ENCODE assay signal across 33 cellular contexts in the genomic region with DNA sequence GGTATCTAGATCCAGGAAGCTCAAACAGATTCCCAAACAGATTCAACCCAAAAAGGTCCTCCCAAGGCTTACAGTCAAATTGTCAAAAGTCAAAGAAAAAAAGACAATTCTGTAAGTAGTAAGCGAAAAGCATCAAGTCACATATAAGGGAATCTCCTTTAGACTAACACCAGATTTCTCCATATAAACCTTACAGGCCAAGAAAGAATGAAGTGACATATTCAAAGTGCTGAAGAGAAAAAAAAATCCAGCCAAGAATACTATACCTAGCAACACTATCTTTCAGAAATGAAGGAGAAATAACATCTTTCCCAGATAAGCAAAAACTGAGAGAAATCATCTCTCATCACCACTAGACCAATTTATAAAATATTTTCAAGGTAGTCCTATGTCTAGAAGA.
DNase-seq lines count a peak whose midpoint lies in the region; ATAC-seq, FAIRE-seq and TF ChIP-seq lines count a peak whose summit lies in the region.
"Had no signal": no experiment of that assay in that cellular context is flagged by ENCODE, and none has a peak within 500 bp of the region (broad histone marks: within the 10 kb centered on the region; RNA-seq: fewer than 3 reads in every experiment).

No MANE protein-coding gene starts in this region.

- H2AFZ ChIP-seq in HCT116 (ENCODE audit: low read depth, low read length, poor library complexity, severe bottlenecking) (no peak overlapping the region), K562 (ENCODE audit: low read depth, low read length) (no peak overlapping the region)

- H3K36me3 ChIP-seq in HCT116 (ENCODE audit: control insufficient read depth in 1 of 2, insufficient read depth in 2 of 2, low read length in 2 of 2) (no peaks in the 10 kb centered on the region), HEK293 (ENCODE audit: control insufficient read depth in 2 of 2, insufficient read depth in 1 of 2, low read length in 2 of 2) (no peaks in the 10 kb centered on the region), K562 (ENCODE audit: control insufficient read depth, insufficient read depth, low read length) (no peaks in the 10 kb centered on the region), adrenal gland (replicated peaks in 1 of 2) (no peaks in the 10 kb centered on the region)
- H3K36me3 ChIP-seq: BE2C; BLaER1; BLaER1 treated with 17β-estradiol and CSF1 and Interleukin-3, amounts not matched to agents 10 nM and 100 nM had no signal

- intact Hi-C loops in HCT116 (cut with micrococcal nuclease), result no loop called here
- intact Hi-C loops in K562 (cut with micrococcal nuclease), result no loop called here
- intact Hi-C loops in adrenal gland (cut with DNase I), result no loop called here

- H3K4me3 ChIP-seq in HCT116 (replicated peaks in 1 of 2; ENCODE audit: low read depth in 1 of 2, low read length in 2 of 2) (no peak overlapping the region), HEK293 (ENCODE audit: low read depth, low read length) (no peak overlapping the region), K562 (no peak overlapping the region), adrenal gland (no peak overlapping the region)
- H3K4me3 ChIP-seq: A549; BLaER1; BLaER1 treated with 17β-estradiol and CSF1 and Interleukin-3, amounts not matched to agents 10 nM and 100 nM had no signal

- CTCF ChIA-PET in HCT116 (lab: Charles Lee) (no interaction called here), HEK293 (lab: Yijun Ruan, JAX) (interaction anchor here (0.6 kb wide), 1 partner anchor 360 kb away, joined by 3 read pairs; no protein-coding TSS in a partner anchor), K562 (lab: Yijun Ruan, JAX; ENCODE audit: low intra/inter-chr PET ratio) (no interaction called here)

- H3K4me1 ChIP-seq in HCT116 (ENCODE audit: control insufficient read depth in 1 of 2, insufficient read depth in 2 of 2, low read length in 2 of 2) (no peaks in the 10 kb centered on the region), HEK293 (ENCODE audit: control insufficient read depth, insufficient read depth, low read length) (no peaks in the 10 kb centered on the region), K562 (replicated peaks in 1 of 2; ENCODE audit: control insufficient read depth in 2 of 2, insufficient read depth in 2 of 2, low read length in 2 of 2) (no peaks in the 10 kb centered on the region), adrenal gland (replicated peaks in 1 of 2) (no peaks in the 10 kb centered on the region), foreskin keratinocyte (peaks cover 4% of the 10 kb centered on the region)
- H3K4me1 ChIP-seq: A549, BE2C, Caco-2 had no signal

- ATAC-seq in HCT116 (no peak), K562 (no peak), foreskin keratinocyte (no peak)
- ATAC-seq: A549; CD8-positive, alpha-beta T cell had no signal

- DNase-seq in HCT116 (ENCODE audit: low read depth, low spot score) (no peak), K562 (ENCODE audit: extremely low read depth in 1 of 4, low spot score in 3 of 4) (no peak), adrenal gland (no peak), foreskin keratinocyte (no peak), NAMALWA (ENCODE audit: low spot score) (no peak)
- DNase-seq: 8988T; ACHN; AML-193; BE2C; C1 segment of cervical spinal cord; Caco-2; Calu3; CD4-positive, alpha-beta memory T cell; CD4-positive, alpha-beta T cell; CD4-positive, CD25-positive, alpha-beta regulatory T cell; CD8-positive, alpha-beta memory T cell; CD8-positive, alpha-beta T cell; COR-L47; DMS 273 treated with DMSO at 0.1 percent for 48 hours; DMS153; DMS53; DMS79; DMS79 treated with DMSO at 0.1 percent for 48 hours; DND-41; EL had no signal

- RAD21 ChIA-PET in HCT116 (lab: Charles Lee; ENCODE audit: low non-redundant PET in 1 of 2, low total read pairs in 2 of 2, uncharacterized antibody in 2 of 2, unreplicated experiment in 2 of 2), result no interaction called here

- in situ Hi-C loops in K562 (cut with MboI), result no loop called here

- TF ChIP-seq EP300 in K562 (IDR thresholded peaks at IDR 0.05; ENCODE audit: low read length), result no peak

- H4K20me1 ChIP-seq in HCT116 (ENCODE audit: insufficient read depth) (no peaks in the 10 kb centered on the region), K562 (replicated peaks; ENCODE audit: control insufficient read depth, insufficient read depth, low read length) (no peaks in the 10 kb centered on the region)
- H4K20me1 ChIP-seq: BLaER1; BLaER1 treated with 17β-estradiol and CSF1 and Interleukin-3, amounts not matched to agents 10 nM and 100 nM had no signal

- no peaks in the 10 kb centered on the region for H3K27me3 ChIP-seq in HCT116 (ENCODE audit: insufficient read depth, low read length)
- no peaks in the 10 kb centered on the region for H3K27me3 ChIP-seq in K562 (ENCODE audit: control insufficient read depth in 2 of 2, insufficient read depth in 2 of 2, low read length in 2 of 2)
- H3K27me3 ChIP-seq in adrenal gland, result no peaks in the 10 kb centered on the region
- H3K27me3 ChIP-seq in foreskin keratinocyte, result no peaks in the 10 kb centered on the region
- H3K27me3 ChIP-seq: BE2C; BLaER1; BLaER1 treated with 17β-estradiol and CSF1 and Interleukin-3, amounts not matched to agents 10 nM and 100 nM had no signal

- H3K9me2 ChIP-seq in HCT116 (ENCODE audit: insufficient read depth), result no peaks in the 10 kb centered on the region

- H3K27ac ChIP-seq in HCT116 (ENCODE audit: low read depth, low read length) (no peak overlapping the region), HEK293 (ENCODE audit: extremely low read depth, low read depth, low read length) (no peak overlapping the region), K562 (ENCODE audit: extremely low read depth, low read depth, low read length) (no peak overlapping the region), adrenal gland (no peak overlapping the region), foreskin keratinocyte (no peak overlapping the region)
- H3K27ac ChIP-seq: 22Rv1; A549; BLaER1; BLaER1 treated with 17β-estradiol and CSF1 and Interleukin-3, amounts not matched to agents 10 nM and 100 nM; C4-2B had no signal

- no peak for FAIRE-seq in K562 (lab: Jason Lieb, UNC)
- FAIRE-seq: A204.1, A549, D721Med had no signal

- H3K79me2 ChIP-seq in HCT116 (ENCODE audit: insufficient read depth, low read length) (no peaks in the 10 kb centered on the region), K562 (ENCODE audit: control insufficient read depth, insufficient read depth, low read length) (no peaks in the 10 kb centered on the region)

- no TSS peak for BruUV-seq in HCT116 (replicated peaks; lab: Mats Ljungman, UMichigan)
- BruUV-seq in K562 (replicated peaks; lab: Mats Ljungman, UMichigan), result no TSS peak

- no peak overlapping the region for H3K9ac ChIP-seq in HCT116 (ENCODE audit: low read length)
- H3K9ac ChIP-seq in K562 (ENCODE audit: insufficient read depth in 1 of 2, low read depth in 2 of 2, low read length in 2 of 2), result no peak overlapping the region
- H3K9ac ChIP-seq: BLaER1; BLaER1 treated with 17β-estradiol and CSF1 and Interleukin-3, amounts not matched to agents 10 nM and 100 nM had no signal

- H3K4me2 ChIP-seq in HCT116 (ENCODE audit: low read length), result no peak overlapping the region
- no peak overlapping the region for H3K4me2 ChIP-seq in K562 (ENCODE audit: insufficient read depth, low read length)
- H3K4me2 ChIP-seq: A549; BLaER1; BLaER1 treated with 17β-estradiol and CSF1 and Interleukin-3, amounts not matched to agents 10 nM and 100 nM had no signal

- WGBS in K562 (ENCODE audit: insufficient coverage, low coverage, missing lambda C conversion rate), result 72% methylated on average over 1 of the region's 1 CpG
- 90 to 93% (median 91%) methylated on average over 1 of the region's 1 CpG for WGBS in adrenal gland, 4 donors

- H3K9me3 ChIP-seq in HCT116 (ENCODE audit: control insufficient read depth in 1 of 2, insufficient read depth in 1 of 2, low read depth in 1 of 2, low read length in 2 of 2) (no peaks in the 10 kb centered on the region), HEK293 (ENCODE audit: control insufficient read depth, insufficient read depth, low read depth, low read length) (no peaks in the 10 kb centered on the region), K562 (replicated peaks; ENCODE audit: control insufficient read depth, insufficient read depth, low read depth, low read length) (0 out of 2 replicates have a peak, but pooled peaks cover 4% of the 10 kb centered on the region), adrenal gland (replicated peaks in 1 of 3) (no peaks in the 10 kb centered on the region)
- H3K9me3 ChIP-seq: A549, BE2C, Caco-2 had no signal

- H3K9me1 ChIP-seq in K562 (ENCODE audit: control insufficient read depth, insufficient read depth, low read length), result no peaks in the 10 kb centered on the region

- TF ChIP-seq RAD21 in HCT116 (IDR thresholded peaks at IDR 0.05; ENCODE audit: low read depth), result no peak
- TF ChIP-seq RAD21 in K562 (CRISPR knock-in tag; conservative IDR thresholded peaks at IDR 0.05 in 1 of 2, IDR thresholded peaks at IDR 0.05 in 1 of 2), result no peak

- TF ChIP-seq POLR2A in HCT116 (IDR thresholded peaks at IDR 0.05; ENCODE audit: borderline replicate concordance, extremely low read depth, insufficient read depth, insufficient read length) (no peak), K562 (conservative IDR thresholded peaks at IDR 0.05) (no peak), adrenal gland (IDR thresholded peaks at IDR 0.05) (no peak)

- POLR2A ChIA-PET in HCT116 (lab: Charles Lee) (no interaction called here), HEK293 (lab: Yijun Ruan, JAX) (no interaction called here), K562 (lab: Yijun Ruan, JAX) (no interaction called here)

- no peak for TF ChIP-seq CTCF in HCT116 (IDR thresholded peaks at IDR 0.05 in 2 of 3, conservative IDR thresholded peaks at IDR 0.05 in 1 of 3; ENCODE audit: borderline replicate concordance in 1 of 3, insufficient read depth in 1 of 3, low read depth in 2 of 3, low read length in 2 of 3)
- TF ChIP-seq CTCF in HEK293 (tag by site-specific recombination; IDR thresholded peaks at IDR 0.05), result no peak
- no peak for TF ChIP-seq CTCF in K562 (IDR thresholded peaks at IDR 0.05 in 2 of 3, conservative IDR thresholded peaks at IDR 0.05 in 1 of 3; ENCODE audit: insufficient read depth in 2 of 3, low read depth in 1 of 3, low read length in 3 of 3)
- TF ChIP-seq CTCF in adrenal gland (IDR thresholded peaks at IDR 0.05), result no peak
- TF ChIP-seq CTCF in foreskin keratinocyte (conservative IDR thresholded peaks at IDR 0.05), result no peak

TF ChIP-seq in HCT116, 20 proteins besides CTCF, POLR2A, EP300 and RAD21:
- TF ChIP-seq EZH2 (IDR thresholded peaks at IDR 0.05) (no peak), CBX3 (IDR thresholded peaks at IDR 0.05; ENCODE audit: low read depth) (peak; percentile 36; the same call in 1 of the 2 replicates)

TF ChIP-seq in HEK293, 187 proteins besides CTCF, POLR2A, EP300 and RAD21:
- TF ChIP-seq SETDB1 (IDR thresholded peaks at IDR 0.05; ENCODE audit: insufficient read length, low read length) (peak; percentile 86), ZNF791 (tag by site-specific recombination; IDR thresholded peaks at IDR 0.05) (peak; percentile 91), SP2 (tag by site-specific recombination; IDR thresholded peaks at IDR 0.05) (no peak)

TF ChIP-seq in K562, 482 proteins besides CTCF, POLR2A, EP300 and RAD21 (continues in another document):
- TF ChIP-seq ZNF354B (CRISPR knock-in tag; IDR thresholded peaks at IDR 0.05), result no peak
